Comparison of ENCODE assay signal across 1 cellular context in the genomic region with DNA sequence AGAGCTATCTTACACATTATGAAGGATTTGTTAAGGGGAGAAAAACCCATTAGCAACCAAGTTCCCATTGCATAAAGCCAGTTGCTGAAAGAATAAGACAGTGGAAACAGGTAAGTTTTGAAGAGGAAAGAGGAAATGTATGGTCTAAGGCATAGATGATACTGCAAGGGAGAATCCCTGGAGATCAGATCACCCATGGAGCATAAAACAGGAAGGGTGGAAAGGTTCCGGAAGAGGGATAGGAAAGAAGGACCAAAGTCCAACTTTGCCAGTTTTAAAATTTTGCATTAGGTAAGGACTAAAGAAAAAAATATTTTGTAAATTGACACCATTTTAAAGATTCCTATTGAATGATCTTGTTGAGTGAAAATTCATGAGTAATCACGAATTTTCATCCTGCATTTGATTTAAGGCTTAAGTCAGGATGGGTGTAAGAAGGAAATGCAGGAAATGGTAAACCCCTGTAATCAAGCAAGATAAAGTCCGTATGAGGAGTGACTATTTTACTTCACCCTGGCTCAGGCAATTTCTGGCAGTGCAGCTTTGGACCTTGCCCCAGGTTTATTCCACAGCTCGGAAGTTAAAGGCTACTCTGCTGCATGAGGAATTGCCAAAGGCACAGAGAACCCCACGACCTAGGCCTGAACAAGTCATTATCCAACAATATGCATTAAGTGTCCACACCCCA.
A peak's percentile ranks its signal among the peaks of the same experiment; 100 is the strongest.
TF ChIP-seq lines count a peak whose summit lies in the region.

No MANE protein-coding gene starts in this region.

TF ChIP-seq in HepG2, 621 proteins besides CTCF, POLR2A, EP300 and RAD21 (continued from another document):
- peak; percentile 12; the same call in 1 of the 2 replicates for TF ChIP-seq ARID5B (CRISPR knock-in tag; IDR thresholded peaks at IDR 0.05)
- no peak for TF ChIP-seq HDAC2 (CRISPR knock-in tag; IDR thresholded peaks at IDR 0.05)
- no peak for TF ChIP-seq ZNF674 (CRISPR knock-in tag; IDR thresholded peaks at IDR 0.05; ENCODE audit: low read depth)
- TF ChIP-seq, protein P1, sequence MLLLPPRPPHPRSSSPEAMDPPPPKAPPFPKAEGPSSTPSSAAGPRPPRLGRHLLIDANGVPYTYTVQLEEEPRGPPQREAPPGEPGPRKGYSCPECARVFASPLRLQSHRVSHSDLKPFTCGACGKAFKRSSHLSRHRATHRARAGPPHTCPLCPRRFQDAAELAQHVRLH (CRISPR knock-in tag; IDR thresholded peaks at IDR 0.05; ENCODE audit: borderline replicate concordance, low read depth): no peak
- TF ChIP-seq, protein P2, sequence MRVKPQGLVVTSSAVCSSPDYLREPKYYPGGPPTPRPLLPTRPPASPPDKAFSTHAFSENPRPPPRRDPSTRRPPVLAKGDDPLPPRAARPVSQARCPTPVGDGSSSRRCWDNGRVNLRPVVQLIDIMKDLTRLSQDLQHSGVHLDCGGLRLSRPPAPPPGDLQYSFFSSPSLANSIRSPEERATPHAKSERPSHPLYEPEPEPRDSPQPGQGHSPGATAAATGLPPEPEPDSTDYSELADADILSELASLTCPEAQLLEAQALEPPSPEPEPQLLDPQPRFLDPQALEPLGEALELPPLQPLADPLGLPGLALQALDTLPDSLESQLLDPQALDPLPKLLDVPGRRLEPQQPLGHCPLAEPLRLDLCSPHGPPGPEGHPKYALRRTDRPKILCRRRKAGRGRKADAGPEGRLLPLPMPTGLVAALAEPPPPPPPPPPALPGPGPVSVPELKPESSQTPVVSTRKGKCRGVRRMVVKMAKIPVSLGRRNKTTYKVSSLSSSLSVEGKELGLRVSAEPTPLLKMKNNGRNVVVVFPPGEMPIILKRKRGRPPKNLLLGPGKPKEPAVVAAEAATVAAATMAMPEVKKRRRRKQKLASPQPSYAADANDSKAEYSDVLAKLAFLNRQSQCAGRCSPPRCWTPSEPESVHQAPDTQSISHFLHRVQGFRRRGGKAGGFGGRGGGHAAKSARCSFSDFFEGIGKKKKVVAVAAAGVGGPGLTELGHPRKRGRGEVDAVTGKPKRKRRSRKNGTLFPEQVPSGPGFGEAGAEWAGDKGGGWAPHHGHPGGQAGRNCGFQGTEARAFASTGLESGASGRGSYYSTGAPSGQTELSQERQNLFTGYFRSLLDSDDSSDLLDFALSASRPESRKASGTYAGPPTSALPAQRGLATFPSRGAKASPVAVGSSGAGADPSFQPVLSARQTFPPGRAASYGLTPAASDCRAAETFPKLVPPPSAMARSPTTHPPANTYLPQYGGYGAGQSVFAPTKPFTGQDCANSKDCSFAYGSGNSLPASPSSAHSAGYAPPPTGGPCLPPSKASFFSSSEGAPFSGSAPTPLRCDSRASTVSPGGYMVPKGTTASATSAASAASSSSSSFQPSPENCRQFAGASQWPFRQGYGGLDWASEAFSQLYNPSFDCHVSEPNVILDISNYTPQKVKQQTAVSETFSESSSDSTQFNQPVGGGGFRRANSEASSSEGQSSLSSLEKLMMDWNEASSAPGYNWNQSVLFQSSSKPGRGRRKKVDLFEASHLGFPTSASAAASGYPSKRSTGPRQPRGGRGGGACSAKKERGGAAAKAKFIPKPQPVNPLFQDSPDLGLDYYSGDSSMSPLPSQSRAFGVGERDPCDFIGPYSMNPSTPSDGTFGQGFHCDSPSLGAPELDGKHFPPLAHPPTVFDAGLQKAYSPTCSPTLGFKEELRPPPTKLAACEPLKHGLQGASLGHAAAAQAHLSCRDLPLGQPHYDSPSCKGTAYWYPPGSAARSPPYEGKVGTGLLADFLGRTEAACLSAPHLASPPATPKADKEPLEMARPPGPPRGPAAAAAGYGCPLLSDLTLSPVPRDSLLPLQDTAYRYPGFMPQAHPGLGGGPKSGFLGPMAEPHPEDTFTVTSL (CRISPR knock-in tag; IDR thresholded peaks at IDR 0.05; ENCODE audit: borderline replicate concordance): peak; percentile 31; the same call in 1 of the 2 replicates
- no peak for TF ChIP-seq IRX3 (CRISPR knock-in tag; IDR thresholded peaks at IDR 0.05; ENCODE audit: borderline replicate concordance, low read depth)
- no peak for TF ChIP-seq PHF5A (CRISPR knock-in tag; IDR thresholded peaks at IDR 0.05; ENCODE audit: low read depth, unreplicated experiment)
- no peak for TF ChIP-seq ZNF44 (CRISPR knock-in tag; IDR thresholded peaks at IDR 0.05)
- no peak for TF ChIP-seq KDM1A (CRISPR knock-in tag; IDR thresholded peaks at IDR 0.05)
- peak; percentile 12; the same call in 1 of the 2 replicates for TF ChIP-seq SAP130 (CRISPR knock-in tag; IDR thresholded peaks at IDR 0.05; ENCODE audit: low read depth)
- TF ChIP-seq ZNF841 (CRISPR knock-in tag; IDR thresholded peaks at IDR 0.05; ENCODE audit: borderline replicate concordance): no peak
- TF ChIP-seq PREB (CRISPR knock-in tag; IDR thresholded peaks at IDR 0.05): no peak
- no peak for TF ChIP-seq AKAP8 (CRISPR knock-in tag; IDR thresholded peaks at IDR 0.05)
- TF ChIP-seq ZNF883 (CRISPR knock-in tag; IDR thresholded peaks at IDR 0.05; ENCODE audit: not compliant biosample characterization): no peak
